In the genomic region with DNA sequence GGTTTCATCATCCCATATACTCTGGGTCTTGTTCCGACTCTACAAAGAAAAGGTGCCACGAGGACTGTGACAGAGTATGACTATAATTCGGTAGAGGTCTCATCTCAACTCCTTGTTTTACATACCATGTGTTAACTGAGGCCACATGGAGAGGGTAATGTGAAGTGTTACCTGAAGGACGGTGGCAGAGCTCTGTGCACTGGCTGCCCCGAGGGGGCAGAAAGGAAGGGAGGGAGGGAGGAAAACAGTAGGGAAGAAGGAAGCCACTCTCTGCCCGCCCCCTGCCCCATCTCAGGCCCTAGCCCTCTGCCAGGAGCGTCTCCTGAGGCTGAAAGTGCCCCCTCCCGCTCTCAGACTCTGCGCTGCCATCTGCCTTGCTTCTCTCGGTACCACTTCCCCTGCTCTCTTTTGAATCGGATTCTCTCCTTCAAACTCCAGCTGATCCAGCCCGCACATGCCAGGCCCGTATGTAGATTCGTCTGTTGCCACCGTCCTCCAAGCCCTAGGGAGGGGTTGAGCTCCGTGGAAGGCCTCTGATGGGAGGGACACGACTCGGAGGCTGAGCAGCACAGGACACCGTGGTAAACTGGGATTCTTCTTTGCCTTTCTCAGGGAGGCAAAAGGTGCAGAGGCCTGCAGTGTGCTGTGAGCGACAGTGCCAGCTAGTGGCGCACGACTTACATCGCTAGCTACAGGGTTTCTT, we compare ENCODE assay signal across 8 cellular contexts.
DNase-seq lines count a peak whose midpoint lies in the region; ATAC-seq and TF ChIP-seq lines count a peak whose summit lies in the region.

No MANE protein-coding gene starts in this region.

- TF ChIP-seq CTCF in retinal pigment epithelial cell (conservative IDR thresholded peaks at IDR 0.05; ENCODE audit: low read depth, low read length) = peak; percentile 93

- DNase-seq in GM04503 (ENCODE audit: low read depth) (peak; percentile 61), HT-29 (ENCODE audit: low spot score) (peak; percentile 50), SW480 (ENCODE audit: low spot score) (peak; percentile 67), amniotic epithelial cell (ENCODE audit: low read depth) (peak; percentile 15), hepatic stellate cell (ENCODE audit: low spot score) (peak; percentile 77), retinal pigment epithelial cell (ENCODE audit: low read depth) (peak; percentile 40), aorta (peak; percentile 88 to 91)

- intact Hi-C loops in aorta (cut with DNase I) = loop anchor here (5.0 to 10.0 kb wide), 6 partner anchors 71 to 429 kb away; a partner anchor contains a TSS

- H3K4me3 ChIP-seq in retinal pigment epithelial cell (ENCODE audit: low read length) (peak overlapping the region; percentile 38), aorta (ENCODE audit: low read length in 2 of 2) (peak overlapping the region in 1 of 2 donors; percentile 16)

- no peaks in the 10 kb centered on the region for H3K9me3 ChIP-seq in aorta (ENCODE audit: control insufficient read depth, low read length)

- H3K4me1 ChIP-seq in aorta (ENCODE audit: control insufficient read depth in 1 of 2, insufficient read depth in 2 of 2, low read length in 2 of 2) = no peaks in the 10 kb centered on the region

- no peak overlapping the region for H3K27ac ChIP-seq in aorta (ENCODE audit: low read depth in 1 of 2, low read length in 2 of 2)

- 14 to 17% methylated on average over 23 of the region's 23 CpGs for WGBS in aorta, 2 donors

- peak; percentile 92 for ATAC-seq in aorta (ENCODE audit: low FRiP score)
- no peak for ATAC-seq in GM19324 (IDR thresholded peaks at IDR 0.05; ENCODE audit: low FRiP score, unreplicated experiment)

- H3K36me3 ChIP-seq in aorta (ENCODE audit: control insufficient read depth in 1 of 2, insufficient read depth in 2 of 2, low read length in 1 of 2) = no peaks in the 10 kb centered on the region

- no peaks in the 10 kb centered on the region for H3K27me3 ChIP-seq in aorta (ENCODE audit: control insufficient read depth in 1 of 2, insufficient read depth in 2 of 2, low read length in 1 of 2)

Comparison
In these comparisons a context has a peak if more than half of its experiments do, and no peak if none do; other contexts are left out.
1. DNase-seq: peak in every context shown above with its lines; median percentile 90 in aorta; 77 in hepatic stellate cell; 67 in SW480; 61 in GM04503; 50 in HT-29; 40 in retinal pigment epithelial cell; 15 in amniotic epithelial cell.